ENCODE assay signal across 12 cellular contexts in the genomic region with DNA sequence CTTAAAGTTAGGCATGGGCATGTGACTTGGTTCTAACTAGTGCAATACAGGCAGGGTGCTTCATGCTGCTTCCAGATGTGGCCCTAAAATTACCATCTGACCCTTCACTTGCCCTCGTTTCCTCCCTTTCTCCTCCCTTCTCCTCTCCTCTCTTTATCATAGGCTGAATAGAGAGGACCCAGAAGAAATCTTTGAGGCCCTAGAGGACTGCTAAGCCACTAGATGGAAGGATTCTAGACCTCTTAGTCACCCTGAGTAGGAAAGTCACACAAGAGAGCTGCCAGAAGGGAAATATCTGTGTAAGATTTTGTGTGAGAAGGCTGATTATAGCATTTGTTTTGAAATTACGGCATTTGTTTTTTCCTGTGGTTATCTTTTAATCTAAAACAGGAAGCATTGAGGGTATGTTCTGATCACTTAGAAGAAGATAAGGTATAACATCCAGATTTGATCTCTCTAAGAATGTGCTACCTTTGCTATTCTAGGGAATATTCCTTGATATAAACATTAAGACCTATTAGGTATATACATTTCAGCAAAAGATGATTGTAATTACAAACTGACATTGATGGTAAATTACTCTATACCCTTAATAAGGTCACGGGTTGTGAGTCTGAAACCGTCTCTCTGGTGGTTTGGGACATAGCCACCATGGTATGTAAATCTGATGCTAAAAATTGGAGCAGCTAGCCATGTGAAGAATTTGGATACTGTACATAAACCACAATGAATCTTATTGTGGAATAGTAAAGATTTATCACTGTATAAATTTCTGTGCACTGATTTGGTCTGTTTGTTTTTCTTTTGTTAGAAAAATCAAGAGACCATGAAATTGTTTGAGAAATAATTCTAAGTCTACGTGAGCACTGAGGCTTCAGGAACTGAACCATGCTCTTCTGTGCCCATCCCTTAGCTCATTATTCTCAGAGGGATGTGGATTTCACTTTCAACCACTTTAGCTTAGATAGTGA.
DNase-seq lines count a peak whose midpoint lies in the region; ATAC-seq, FAIRE-seq and TF ChIP-seq lines count a peak whose summit lies in the region.
"Had no signal": no experiment of that assay in that cellular context is flagged by ENCODE, and none has a peak within 500 bp of the region (broad histone marks: within the 10 kb centered on the region; RNA-seq: fewer than 3 reads in every experiment).

No MANE protein-coding gene starts in this region.

- H3K9ac ChIP-seq in colonic mucosa (ENCODE audit: low read depth in 2 of 2, low read length in 2 of 2): no peak overlapping the region

- TF ChIP-seq POLR2A in testis (IDR thresholded peaks at IDR 0.05): no peak

- no peaks in the 10 kb centered on the region for H3K36me3 ChIP-seq in colonic mucosa
- H3K36me3 ChIP-seq in testis (ENCODE audit: low read depth, missing control alignments): no peaks in the 10 kb centered on the region

- H3K4me1 ChIP-seq in colonic mucosa (no peaks in the 10 kb centered on the region), testis (peaks cover 8% of the 10 kb centered on the region)

- H3K27ac ChIP-seq in colonic mucosa (no peak overlapping the region), testis (no peak overlapping the region)

- 75 to 79% methylated on average over 5 of the region's 5 CpGs for WGBS in testis, 2 donors

- intact Hi-C loops in colonic mucosa (cut with DNase I): no loop called here
- intact Hi-C loops in testis (cut with DNase I; ENCODE audit: low total_unique reads): no loop called here

- no peak for ATAC-seq in HG03175 (IDR thresholded peaks at IDR 0.05; ENCODE audit: unreplicated experiment)

- FAIRE-seq in GM19239 (lab: Jason Lieb, UNC): peak; percentile 64

- H3K27me3 ChIP-seq in colonic mucosa: no peaks in the 10 kb centered on the region
- H3K27me3 ChIP-seq in testis: no peaks in the 10 kb centered on the region

- H3K4me3 ChIP-seq in fibroblast of the aortic adventitia (ENCODE audit: low read depth, low read length): no peak overlapping the region
- no peak overlapping the region for H3K4me3 ChIP-seq in colonic mucosa
- H3K4me3 ChIP-seq in testis: no peak overlapping the region

- TF ChIP-seq CTCF in fibroblast of the aortic adventitia (IDR thresholded peaks at IDR 0.05; ENCODE audit: insufficient read depth, low read length): no peak
- TF ChIP-seq CTCF in colonic mucosa (IDR thresholded peaks at IDR 0.05): no peak
- TF ChIP-seq CTCF in testis (IDR thresholded peaks at IDR 0.05): no peak

- H3K9me3 ChIP-seq in colonic mucosa (no peaks in the 10 kb centered on the region), testis (no peaks in the 10 kb centered on the region)

- DNase-seq in AG08396 (ENCODE audit: low spot score) (peak; percentile 10), GM19239 (ENCODE audit: insufficient read length, low spot score) (no peak), NCI-H226 (peak; percentile 16), fibroblast of the aortic adventitia (ENCODE audit: low read depth) (peak; percentile 79), colonic mucosa (no peak), testis (no peak)
- DNase-seq in activated CD8-positive, alpha-beta memory T cell treated with anti-CD3 and anti-CD28 coated beads, Interleukin-2, amount 50 U/mL, for 48 hours: no peak
- DNase-seq: aorta; CD8-positive, alpha-beta memory T cell; NK-92 treated with Interleukin-12 subunit alpha and Interleukin-12 subunit beta, amount 100 ng/mL, for 24 hours; posterior cingulate gyrus had no signal

Comparison
In these comparisons a context has a peak if more than half of its experiments do, and no peak if none do; other contexts are left out.
1. DNase-seq: peak in AG08396 (single experiment), NCI-H226 (single experiment) and fibroblast of the aortic adventitia (single experiment); none in GM19239 (single experiment), activated CD8-positive, alpha-beta memory T cell treated with anti-CD3 and anti-CD28 coated beads, Interleukin-2, amount 50 U/mL, for 48 hours (single experiment), colonic mucosa (single experiment) and testis (single experiment).